In the genomic region with DNA sequence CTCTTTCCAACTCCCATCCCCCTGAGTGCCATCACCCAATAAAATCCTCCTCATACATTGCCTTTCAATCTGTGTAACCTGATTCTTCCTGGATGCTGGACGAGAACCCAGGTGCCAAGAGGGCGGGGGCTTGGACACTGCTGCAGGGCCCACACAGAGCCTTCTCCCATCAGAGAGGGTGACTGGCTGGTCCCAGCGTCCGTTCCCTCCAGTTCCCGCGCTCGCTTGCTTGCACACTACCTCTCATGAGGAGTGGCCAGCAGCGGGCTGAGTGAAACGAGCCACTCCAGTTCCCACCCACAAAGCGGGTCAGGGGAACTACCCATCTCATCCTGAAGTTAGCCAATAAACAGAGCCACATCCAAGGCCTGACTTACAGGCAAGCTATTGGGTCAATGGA, we compare ENCODE assay signal across 8 cellular contexts.
"Had no signal": no experiment of that assay in that cellular context is flagged by ENCODE, and none has a peak within 500 bp of the region (broad histone marks: within the 10 kb centered on the region; RNA-seq: fewer than 3 reads in every experiment).

No MANE protein-coding gene starts in this region.

- H3K27me3 Mint-ChIP-seq: IgD-negative memory B cell had no signal

- H3K36me3 Mint-ChIP-seq: IgD-negative memory B cell had no signal

- H3K4me3 Mint-ChIP-seq: HFFc6 had no signal

- ATAC-seq: HCT116, HepG2 had no signal

- DNase-seq: GM23248, GOT3, H7, HFFc6, KG1 had no signal

- H3K27ac Mint-ChIP-seq: HFFc6, IgD-negative memory B cell had no signal
